In genomic region chr6:113779656-113780055, GRCh38 we compare ENCODE assay signal across 26 cellular contexts.
DNase-seq lines count a peak whose midpoint lies in the region; ATAC-seq and TF ChIP-seq lines count a peak whose summit lies in the region.
"Had no signal": no experiment of that assay in that cellular context is flagged by ENCODE, and none has a peak within 500 bp of the region (broad histone marks: within the 10 kb centered on the region; RNA-seq: fewer than 3 reads in every experiment).

No MANE protein-coding gene starts in this region.

- H3K4me3 ChIP-seq in choroid plexus epithelial cell (ENCODE audit: low read depth, low read length) = no peak overlapping the region
- no peak overlapping the region for H3K4me3 ChIP-seq in gastroesophageal sphincter
- H3K4me3 ChIP-seq: A549, K562 had no signal

- peak; percentile 50 for ATAC-seq in GM18867 (IDR thresholded peaks at IDR 0.05; ENCODE audit: unreplicated experiment)
- peak; percentile 48 for ATAC-seq in HG03159 (IDR thresholded peaks at IDR 0.05; ENCODE audit: unreplicated experiment)
- ATAC-seq in gastroesophageal sphincter = no peak
- ATAC-seq in HG03025 (IDR thresholded peaks at IDR 0.05; ENCODE audit: low FRiP score, unreplicated experiment) = no peak
- ATAC-seq in HG02870 (IDR thresholded peaks at IDR 0.05; ENCODE audit: unreplicated experiment) = no peak
- ATAC-seq: A549, HepG2, K562, Panc1 had no signal

- TF ChIP-seq CTCF in choroid plexus epithelial cell (conservative IDR thresholded peaks at IDR 0.05; ENCODE audit: low read depth, low read length) = no peak
- TF ChIP-seq CTCF in gastroesophageal sphincter (IDR thresholded peaks at IDR 0.05) = no peak

- H3K27ac ChIP-seq in gastroesophageal sphincter = no peak overlapping the region
- H3K27ac ChIP-seq: A549, HL-60 had no signal

- no peaks in the 10 kb centered on the region for H3K9me3 ChIP-seq in gastroesophageal sphincter
- H3K9me3 ChIP-seq: A549, BE2C, SK-N-SH had no signal

- intact Hi-C loops in head of caudate nucleus (cut with DNase I) = no loop called here

- no peaks in the 10 kb centered on the region for H3K27me3 ChIP-seq in gastroesophageal sphincter
- H3K27me3 ChIP-seq: BE2C had no signal

- WGBS in gastroesophageal sphincter (ENCODE audit: low coverage in 1 of 2), 2 donors = 89 to 92% methylated on average over 2 of the region's 2 CpGs

- H3K4me1 ChIP-seq in gastroesophageal sphincter = no peaks in the 10 kb centered on the region
- H3K4me1 ChIP-seq: A549, BE2C had no signal

- no peak for TF ChIP-seq POLR2A in gastroesophageal sphincter (IDR thresholded peaks at IDR 0.05)

- TF ChIP-seq EP300 in gastroesophageal sphincter (IDR thresholded peaks at IDR 0.05) = no peak

- H3K36me3 ChIP-seq in gastroesophageal sphincter = no peaks in the 10 kb centered on the region
- H3K36me3 ChIP-seq: BE2C had no signal

- DNase-seq in choroid plexus epithelial cell (ENCODE audit: low read depth) = peak; percentile 31
- no peak for DNase-seq in head of caudate nucleus
- DNase-seq: BE2C; DMS53; EL; GF-D8; H7; HFFc6; NCI-H1092; NCI-H1436; NCI-H187 treated with DMSO at 0.1 percent for 48 hours; NCI-H2107; NCI-H510A; NK-92 treated with Interleukin-12 subunit alpha and Interleukin-12 subunit beta, amount 100 ng/mL, for 24 hours; SIG-M5; SK-N-SH had no signal

Comparison
In these comparisons a context has a peak if more than half of its experiments do, and no peak if none do; other contexts are left out.
1. ATAC-seq: peak in GM18867 (single experiment) and HG03159 (single experiment); none in gastroesophageal sphincter (single experiment), HG03025 (single experiment) and HG02870 (single experiment).